ENCODE assay signal across 19 cellular contexts in genomic region chr5:83387041-83387440, GRCh38.
"Had no signal": no experiment of that assay in that cellular context is flagged by ENCODE, and none has a peak within 500 bp of the region (broad histone marks: within the 10 kb centered on the region; RNA-seq: fewer than 3 reads in every experiment).

No MANE protein-coding gene starts in this region.

- ATAC-seq: activated naive CD8-positive, alpha-beta T cell treated with anti-CD3 and anti-CD28 coated beads, Interleukin-2, amount 50 U/mL, for 24 hours; activated T-helper 17 cell treated with anti-CD3 and anti-CD28 coated beads, Interleukin-2, amount 50 U/mL, for 72 hours; gastroesophageal sphincter; heart right ventricle; psoas muscle; sciatic nerve; stimulated activated naive CD8-positive, alpha-beta T cell treated with anti-CD3 and anti-CD28 coated beads, Interleukin-15, amount 100 ng/mL, for 72 hours had no signal

- H3K27ac Mint-ChIP-seq: activated naive CD4-positive, alpha-beta T cell treated with anti-CD3 and anti-CD28 coated beads for 36 hours; activated naive CD8-positive, alpha-beta T cell treated with anti-CD3 and anti-CD28 coated beads, Interleukin-2, amount 50 U/mL, for 24 hours; activated T-helper 17 cell treated with anti-CD3 and anti-CD28 coated beads, Interleukin-2, amount 50 U/mL, for 72 hours; dendritic cell treated with granulocyte-macrophage colony-stimulating factor and Interleukin-4, amounts not matched to agents 40 ng/mL and 50 ng/mL, for 4 days; memory B cell; stimulated activated naive CD8-positive, alpha-beta T cell treated with anti-CD3 and anti-CD28 coated beads, Interleukin-15, amount 100 ng/mL, for 72 hours; type B pancreatic cell had no signal

- H3K27ac ChIP-seq: breast epithelium, gastroesophageal sphincter, heart right ventricle, psoas muscle had no signal

- H3K4me3 Mint-ChIP-seq: activated naive CD4-positive, alpha-beta T cell treated with anti-CD3 and anti-CD28 coated beads for 36 hours; activated naive CD8-positive, alpha-beta T cell treated with anti-CD3 and anti-CD28 coated beads, Interleukin-2, amount 50 U/mL, for 24 hours; activated T-helper 17 cell treated with anti-CD3 and anti-CD28 coated beads, Interleukin-2, amount 50 U/mL, for 72 hours; dendritic cell treated with granulocyte-macrophage colony-stimulating factor and Interleukin-4, amounts not matched to agents 40 ng/mL and 50 ng/mL, for 4 days; memory B cell; nephron; stimulated activated naive CD8-positive, alpha-beta T cell treated with anti-CD3 and anti-CD28 coated beads, Interleukin-15, amount 100 ng/mL, for 72 hours; type B pancreatic cell had no signal

- H3K27me3 ChIP-seq: breast epithelium, gastroesophageal sphincter, heart right ventricle had no signal

- H3K4me1 ChIP-seq: breast epithelium, gastroesophageal sphincter, heart right ventricle, psoas muscle had no signal

- DNase-seq: activated CD4-positive, CD25-positive, alpha-beta regulatory T cell treated with anti-CD3 and anti-CD28 coated beads, Interleukin-2, amount 50 U/mL, for 72 hours; activated naive CD4-positive, alpha-beta T cell treated with anti-CD3 and anti-CD28 coated beads for 36 hours; activated naive CD8-positive, alpha-beta T cell treated with anti-CD3 and anti-CD28 coated beads, Interleukin-2, amount 50 U/mL, for 24 hours; aorta; cerebellar nuclear complex; effector memory CD4-positive, alpha-beta T cell; heart right ventricle; psoas muscle; stimulated activated CD4-positive, alpha-beta T cell treated with anti-CD3 and anti-CD28 coated beads, Interleukin-1b, Interleukin-23, amount 100 ng/mL, for 48 hours; stimulated activated naive CD8-positive, alpha-beta T cell treated with anti-CD3 and anti-CD28 coated beads, Interleukin-15, amount 100 ng/mL, for 72 hours; T1000 had no signal

- H3K36me3 ChIP-seq: breast epithelium, gastroesophageal sphincter, heart right ventricle had no signal

- H3K27me3 Mint-ChIP-seq: activated naive CD8-positive, alpha-beta T cell treated with anti-CD3 and anti-CD28 coated beads, Interleukin-2, amount 50 U/mL, for 24 hours; activated T-helper 17 cell treated with anti-CD3 and anti-CD28 coated beads, Interleukin-2, amount 50 U/mL, for 72 hours; dendritic cell treated with granulocyte-macrophage colony-stimulating factor and Interleukin-4, amounts not matched to agents 40 ng/mL and 50 ng/mL, for 4 days; memory B cell; stimulated activated naive CD8-positive, alpha-beta T cell treated with anti-CD3 and anti-CD28 coated beads, Interleukin-15, amount 100 ng/mL, for 72 hours; type B pancreatic cell had no signal

- H3K36me3 Mint-ChIP-seq: memory B cell, type B pancreatic cell had no signal

- H3K4me3 ChIP-seq: breast epithelium, gastroesophageal sphincter, heart right ventricle, psoas muscle had no signal

- H3K9me3 ChIP-seq: breast epithelium, gastroesophageal sphincter had no signal

- H3K4me1 Mint-ChIP-seq: activated naive CD8-positive, alpha-beta T cell treated with anti-CD3 and anti-CD28 coated beads, Interleukin-2, amount 50 U/mL, for 24 hours; activated T-helper 17 cell treated with anti-CD3 and anti-CD28 coated beads, Interleukin-2, amount 50 U/mL, for 72 hours; memory B cell; nephron; stimulated activated naive CD8-positive, alpha-beta T cell treated with anti-CD3 and anti-CD28 coated beads, Interleukin-15, amount 100 ng/mL, for 72 hours had no signal
